Comparison of ENCODE assay signal across 11 cellular contexts in the genomic region with DNA sequence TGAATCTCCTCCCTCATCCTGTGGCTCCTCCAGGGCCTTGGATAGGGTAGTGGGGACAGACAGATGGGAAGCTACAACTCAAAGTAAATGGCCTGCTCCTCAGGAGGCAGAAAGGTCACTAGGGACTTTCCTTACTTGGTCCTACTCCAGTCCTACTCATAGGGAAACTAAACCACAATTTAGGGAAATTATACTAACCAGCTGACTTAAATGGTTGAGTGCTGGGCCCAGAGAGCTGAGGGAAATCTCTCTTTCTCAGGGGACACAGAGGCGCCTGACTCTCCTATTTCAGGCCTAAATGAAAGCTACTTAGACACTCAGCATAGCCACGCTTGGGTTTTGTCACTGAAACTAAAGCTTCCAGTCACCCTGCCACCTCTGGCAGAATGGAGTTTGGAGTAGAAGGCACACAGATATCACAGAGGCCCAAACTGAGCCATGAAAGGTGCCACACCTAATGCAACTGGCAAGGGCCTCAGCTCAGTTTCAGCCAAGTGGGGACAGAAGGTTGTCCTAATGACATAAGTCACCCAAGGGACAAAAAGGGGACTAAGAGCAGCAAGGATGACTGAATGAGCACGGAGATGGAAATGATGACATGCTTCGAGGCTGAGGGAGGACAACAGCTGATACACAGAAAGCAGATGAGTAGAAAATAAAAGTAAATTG.
DNase-seq lines count a peak whose midpoint lies in the region; ATAC-seq and TF ChIP-seq lines count a peak whose summit lies in the region.
"Had no signal": no experiment of that assay in that cellular context is flagged by ENCODE, and none has a peak within 500 bp of the region (broad histone marks: within the 10 kb centered on the region; RNA-seq: fewer than 3 reads in every experiment).

No MANE protein-coding gene starts in this region.

- TF ChIP-seq POLR2A in GM18505 (IDR thresholded peaks at IDR 0.05; ENCODE audit: borderline replicate concordance, extremely low read depth, insufficient read depth, insufficient read length): no peak

- ATAC-seq in GM18505 (IDR thresholded peaks at IDR 0.05; ENCODE audit: unreplicated experiment) (peak; percentile 62), GM21390 (IDR thresholded peaks at IDR 0.05; ENCODE audit: unreplicated experiment) (peak; percentile 78), HG03045 (IDR thresholded peaks at IDR 0.05; ENCODE audit: unreplicated experiment) (peak; percentile 91), GM21367 (IDR thresholded peaks at IDR 0.05; ENCODE audit: unreplicated experiment) (no peak)

- DNase-seq in NCI-H524 treated with DMSO at 0.1 percent for 48 hours (lab: John Stamatoyannopoulos, UW) (peak; percentile 71), SHP77 treated with DMSO at 0.1 percent for 48 hours (lab: John Stamatoyannopoulos, UW) (no peak), AML-193 (lab: John Stamatoyannopoulos, UW) (no peak)
- no peak for DNase-seq in activated CD4-positive, alpha-beta T cell treated with anti-CD3 and anti-CD28 coated beads, Interleukin-2, amount 50 U/mL, for 4 hours
- DNase-seq: activated T-cell treated with anti-CD3 and anti-CD28 coated beads, Interleukin-2, amount 50 U/mL, for 24 hours; MM.1S; spleen had no signal
